In the genomic region with DNA sequence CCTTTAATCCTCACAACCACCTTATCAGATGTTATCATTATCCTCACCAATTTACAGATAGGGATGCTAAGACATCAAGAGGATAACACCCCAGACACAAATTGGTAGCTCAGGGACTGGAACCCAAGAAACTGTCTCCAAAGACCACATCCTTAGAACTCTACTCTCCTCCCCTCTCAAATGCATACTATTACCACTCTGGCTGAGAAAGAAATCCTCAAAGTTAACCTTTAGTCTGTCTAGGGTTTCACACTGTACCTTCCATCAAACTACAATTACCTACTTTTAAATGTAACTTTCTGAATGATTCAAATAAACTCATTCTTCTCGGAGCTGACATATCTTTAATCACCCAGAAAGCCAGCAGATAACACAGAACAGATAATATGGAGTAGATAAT, we compare ENCODE assay signal across 15 cellular contexts. TPM values are rescaled to one million over a fixed set of nuclear protein-coding genes. Genes with fewer than 3 reads are reported as not detected.
DNase-seq lines count a peak whose midpoint lies in the region; ATAC-seq and TF ChIP-seq lines count a peak whose summit lies in the region.
"Had no signal": no experiment of that assay in that cellular context is flagged by ENCODE, and none has a peak within 500 bp of the region (broad histone marks: within the 10 kb centered on the region; RNA-seq: fewer than 3 reads in every experiment).

No MANE protein-coding gene starts in this region.

- H3K27me3 ChIP-seq in osteoblast (ENCODE audit: insufficient read depth, low read length) (no peaks in the 10 kb centered on the region), ascending aorta (no peaks in the 10 kb centered on the region)

- H3K27ac ChIP-seq in osteoblast (ENCODE audit: low read depth, low read length) (no peak overlapping the region), ascending aorta (no peak overlapping the region)
- H3K27ac ChIP-seq: 22Rv1 had no signal

- H3K4me3 ChIP-seq in osteoblast (ENCODE audit: insufficient read depth, low read length) (no peak overlapping the region), ascending aorta (no peak overlapping the region)

- intact Hi-C loops in ascending aorta (cut with DNase I): no loop called here

- no peaks in the 10 kb centered on the region for H3K9me3 Mint-ChIP-seq in T-helper 1 cell treated with Interleukin-12 subunit alpha and Interleukin-12 subunit beta and Interleukin-4 antibody, amounts not matched to agents 30 μg/mL and 1 μg/mL, for 36 hours
- H3K9me3 Mint-ChIP-seq in activated naive CD4-positive, alpha-beta T cell treated with anti-CD3 and anti-CD28 coated beads, Interleukin-2, amount 50 U/mL, for 72 hours: no peaks in the 10 kb centered on the region
- no peaks in the 10 kb centered on the region for H3K9me3 Mint-ChIP-seq in activated T-helper 17 cell treated with anti-CD3 and anti-CD28 coated beads, Interleukin-2, amount 50 U/mL, for 72 hours
- H3K9me3 Mint-ChIP-seq: CD8-positive, alpha-beta memory T cell had no signal

- H3K36me3 Mint-ChIP-seq in T-helper 1 cell treated with Interleukin-12 subunit alpha and Interleukin-12 subunit beta and Interleukin-4 antibody, amounts not matched to agents 30 μg/mL and 1 μg/mL, for 36 hours (ENCODE audit: low read depth): no peaks in the 10 kb centered on the region
- peaks cover 0 to 27% of the 10 kb centered on the region in 2 donors for H3K36me3 Mint-ChIP-seq in activated naive CD4-positive, alpha-beta T cell treated with anti-CD3 and anti-CD28 coated beads, Interleukin-2, amount 50 U/mL, for 72 hours
- H3K36me3 Mint-ChIP-seq in activated T-helper 17 cell treated with anti-CD3 and anti-CD28 coated beads, Interleukin-2, amount 50 U/mL, for 72 hours (ENCODE audit: low read depth): peaks cover 5% of the 10 kb centered on the region
- H3K36me3 Mint-ChIP-seq: CD8-positive, alpha-beta memory T cell had no signal

- TF ChIP-seq CTCF in osteoblast (IDR thresholded peaks at IDR 0.05; ENCODE audit: extremely low read depth, low read depth, low read length): no peak
- no peak for TF ChIP-seq CTCF in ascending aorta (IDR thresholded peaks at IDR 0.05)

- H3K9me3 ChIP-seq in osteoblast (ENCODE audit: low read depth, low read length): no peaks in the 10 kb centered on the region
- no peaks in the 10 kb centered on the region for H3K9me3 ChIP-seq in ascending aorta

- ATAC-seq in activated naive CD4-positive, alpha-beta T cell treated with anti-CD3 and anti-CD28 coated beads, Interleukin-2, amount 50 U/mL, for 72 hours: peak; percentile 39 to 47
- peak; percentile 66 for ATAC-seq in activated T-helper 17 cell treated with anti-CD3 and anti-CD28 coated beads, Interleukin-2, amount 50 U/mL, for 72 hours (replicated peaks)

- peak overlapping the region; percentile 56 for H3K27ac Mint-ChIP-seq in T-helper 1 cell treated with Interleukin-12 subunit alpha and Interleukin-12 subunit beta and Interleukin-4 antibody, amounts not matched to agents 30 μg/mL and 1 μg/mL, for 36 hours
- H3K27ac Mint-ChIP-seq in activated naive CD4-positive, alpha-beta T cell treated with anti-CD3 and anti-CD28 coated beads, Interleukin-2, amount 50 U/mL, for 72 hours: peak overlapping the region in 1 of 2 donors; percentile 55
- no peak overlapping the region for H3K27ac Mint-ChIP-seq in activated T-helper 17 cell treated with anti-CD3 and anti-CD28 coated beads, Interleukin-2, amount 50 U/mL, for 72 hours

- H2AFZ ChIP-seq in osteoblast (ENCODE audit: low read length): peak overlapping the region; percentile 54

- no peaks in the 10 kb centered on the region for H4K20me1 ChIP-seq in osteoblast (ENCODE audit: insufficient read depth, low read length)

- DNase-seq in T-helper 1 cell (no peak), osteoblast (ENCODE audit: insufficient read length, low spot score, missing footprints) (no peak), germinal center (ENCODE audit: low spot score) (no peak), ascending aorta (ENCODE audit: low spot score in 2 of 2) (no peak)
- no peak for DNase-seq in activated naive CD4-positive, alpha-beta T cell treated with anti-CD3 and anti-CD28 coated beads, Interleukin-2, amount 50 U/mL, for 72 hours (ENCODE audit: low spot score in 2 of 2)
- DNase-seq in activated naive CD4-positive, alpha-beta T cell treated with Interleukin-2 at 50 U/mL for 16 hours: no peak
- DNase-seq: CD8-positive, alpha-beta memory T cell; GF-D8; KG1; NCI-H1092; NCI-H1694 treated with DMSO at 0.1 percent for 48 hours; NCI-H446 had no signal

- H3K36me3 ChIP-seq in osteoblast (ENCODE audit: insufficient read depth, low read length) (no peaks in the 10 kb centered on the region), ascending aorta (no peaks in the 10 kb centered on the region)

- H3K4me1 Mint-ChIP-seq in T-helper 1 cell treated with Interleukin-12 subunit alpha and Interleukin-12 subunit beta and Interleukin-4 antibody, amounts not matched to agents 30 μg/mL and 1 μg/mL, for 36 hours (ENCODE audit: low read depth): peaks cover 49% of the 10 kb centered on the region
- H3K4me1 Mint-ChIP-seq in activated T-helper 17 cell treated with anti-CD3 and anti-CD28 coated beads, Interleukin-2, amount 50 U/mL, for 72 hours: peaks cover 24% of the 10 kb centered on the region

- H3K4me1 ChIP-seq in osteoblast (ENCODE audit: insufficient read depth, low read length) (peaks cover 12% of the 10 kb centered on the region), ascending aorta (no peaks in the 10 kb centered on the region)

- H3K4me2 ChIP-seq in osteoblast (ENCODE audit: insufficient read depth, low read length): no peak overlapping the region

- peaks cover 94% of the 10 kb centered on the region for H3K79me2 ChIP-seq in osteoblast (ENCODE audit: insufficient read depth, low read length)

- H3K27me3 Mint-ChIP-seq in T-helper 1 cell treated with Interleukin-12 subunit alpha and Interleukin-12 subunit beta and Interleukin-4 antibody, amounts not matched to agents 30 μg/mL and 1 μg/mL, for 36 hours (ENCODE audit: low read depth): no peaks in the 10 kb centered on the region
- no peaks in the 10 kb centered on the region for H3K27me3 Mint-ChIP-seq in activated T-helper 17 cell treated with anti-CD3 and anti-CD28 coated beads, Interleukin-2, amount 50 U/mL, for 72 hours

- H3K4me3 Mint-ChIP-seq in T-helper 1 cell treated with Interleukin-12 subunit alpha and Interleukin-12 subunit beta and Interleukin-4 antibody, amounts not matched to agents 30 μg/mL and 1 μg/mL, for 36 hours: no peak overlapping the region
- no peak overlapping the region for H3K4me3 Mint-ChIP-seq in activated T-helper 17 cell treated with anti-CD3 and anti-CD28 coated beads, Interleukin-2, amount 50 U/mL, for 72 hours
- H3K4me3 Mint-ChIP-seq: CD8-positive, alpha-beta memory T cell had no signal

RNA-seq across cellular contexts. Expression of a gene that starts 6.6 kb away (rescaled TPM):
- total RNA-seq in activated naive CD4-positive, alpha-beta T cell treated with anti-CD3 and anti-CD28 coated beads, Interleukin-2, amount 50 U/mL, for 72 hours: 100 to 1,000 TPM; 106 to 171 TPM
- total RNA-seq in activated T-helper 17 cell treated with anti-CD3 and anti-CD28 coated beads, Interleukin-2, amount 50 U/mL, for 72 hours: 10 to 100 TPM; 73.2 to 77.5 TPM
- total RNA-seq in osteoblast: 7.6 and 8.0 TPM in 2 replicates
- not detected for total RNA-seq in ascending aorta
